Comparison of ENCODE assay signal across 10 cellular contexts in genomic region chr10:95837783-95838182, GRCh38.
DNase-seq lines count a peak whose midpoint lies in the region; ATAC-seq lines count a peak whose summit lies in the region.
"Had no signal": no experiment of that assay in that cellular context is flagged by ENCODE, and none has a peak within 500 bp of the region (broad histone marks: within the 10 kb centered on the region; RNA-seq: fewer than 3 reads in every experiment).

No MANE protein-coding gene starts in this region.

- no peak overlapping the region for H3K4me3 ChIP-seq in urinary bladder (ENCODE audit: low read depth, low read length)

- intact Hi-C loops in left ventricle myocardium superior (cut with micrococcal nuclease) (no loop called here), cardiac septum (cut with DNase I) (no loop called here)
- intact Hi-C loops in dendritic cell treated with granulocyte-macrophage colony-stimulating factor and Interleukin-4, amounts not matched to agents 40 ng/mL and 50 ng/mL, for 4 days (cut with micrococcal nuclease) = no loop called here

- no peak overlapping the region for H3K4me3 Mint-ChIP-seq in dendritic cell treated with granulocyte-macrophage colony-stimulating factor and Interleukin-4, amounts not matched to agents 40 ng/mL and 50 ng/mL, for 4 days

- H3K9me3 Mint-ChIP-seq in dendritic cell treated with granulocyte-macrophage colony-stimulating factor and Interleukin-4, amounts not matched to agents 40 ng/mL and 50 ng/mL, for 4 days = no peaks in the 10 kb centered on the region
- H3K9me3 Mint-ChIP-seq: naive thymus-derived CD8-positive, alpha-beta T cell had no signal

- no peaks in the 10 kb centered on the region for H3K27me3 Mint-ChIP-seq in dendritic cell treated with granulocyte-macrophage colony-stimulating factor and Interleukin-4, amounts not matched to agents 40 ng/mL and 50 ng/mL, for 4 days

- peak overlapping the region; percentile 64 for H3K27ac ChIP-seq in urinary bladder (ENCODE audit: low read depth)

- H3K27ac Mint-ChIP-seq in dendritic cell treated with granulocyte-macrophage colony-stimulating factor and Interleukin-4, amounts not matched to agents 40 ng/mL and 50 ng/mL, for 4 days = peak overlapping the region; percentile 82

- DNase-seq in left ventricle myocardium superior = no peak
- no peak for DNase-seq in cardiac septum (ENCODE audit: low spot score)
- no peak for DNase-seq in NCI-H345 (lab: John Stamatoyannopoulos, UW)
- DNase-seq in NCI-H146 treated with DMSO at 0.1 percent for 48 hours (lab: John Stamatoyannopoulos, UW; ENCODE audit: unreplicated experiment) = no peak
- DNase-seq: MM.1S had no signal

- peaks cover 52% of the 10 kb centered on the region for H3K4me1 Mint-ChIP-seq in dendritic cell treated with granulocyte-macrophage colony-stimulating factor and Interleukin-4, amounts not matched to agents 40 ng/mL and 50 ng/mL, for 4 days (ENCODE audit: low read depth)

- H3K4me1 ChIP-seq in urinary bladder (ENCODE audit: insufficient read depth) = no peaks in the 10 kb centered on the region

- 95% methylated on average over 3 of the region's 3 CpGs for WGBS in urinary bladder

- H3K36me3 Mint-ChIP-seq in dendritic cell treated with granulocyte-macrophage colony-stimulating factor and Interleukin-4, amounts not matched to agents 40 ng/mL and 50 ng/mL, for 4 days (ENCODE audit: low read depth) = peaks cover 19% of the 10 kb centered on the region
- H3K36me3 Mint-ChIP-seq: naive thymus-derived CD8-positive, alpha-beta T cell had no signal

- ATAC-seq in left ventricle myocardium superior = peak; percentile 38
- ATAC-seq in HG03432 (IDR thresholded peaks at IDR 0.05; ENCODE audit: unreplicated experiment) = peak; percentile 42
- ATAC-seq in HG03135 (IDR thresholded peaks at IDR 0.05; ENCODE audit: unreplicated experiment) = no peak

- no peaks in the 10 kb centered on the region for H3K36me3 ChIP-seq in urinary bladder (ENCODE audit: insufficient read depth)
